In the genomic region with DNA sequence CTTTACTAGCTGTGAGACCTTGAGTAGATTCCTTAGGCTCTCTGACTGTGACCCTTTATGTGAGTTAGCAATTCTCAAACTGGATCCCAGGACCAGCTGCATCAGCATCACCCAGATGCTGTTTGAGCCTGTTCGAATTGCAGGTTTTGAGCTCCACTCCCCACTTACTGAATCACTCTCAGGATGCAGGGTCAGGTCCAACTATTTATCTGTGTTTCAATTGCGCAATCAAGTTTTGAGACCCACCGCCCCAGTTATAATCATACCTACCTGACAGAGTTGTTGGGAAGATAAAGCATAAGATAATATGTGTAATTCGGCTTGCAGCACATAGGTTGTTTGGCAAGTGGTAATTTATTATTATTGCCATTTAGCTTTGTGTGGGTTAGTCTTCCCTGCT, we compare ENCODE assay signal across 34 cellular contexts.
"Had no signal": no experiment of that assay in that cellular context is flagged by ENCODE, and none has a peak within 500 bp of the region (broad histone marks: within the 10 kb centered on the region; RNA-seq: fewer than 3 reads in every experiment).

No MANE protein-coding gene starts in this region.

- H3K4me3 ChIP-seq: adrenal gland, body of pancreas, breast epithelium had no signal

- FAIRE-seq: astrocyte, colon, TTC549 had no signal

- H3K27ac ChIP-seq: adrenal gland, body of pancreas, brain microvascular endothelial cell, breast epithelium, VCaP had no signal

- H3K4me1 ChIP-seq: adrenal gland, body of pancreas had no signal

- DNase-seq: activated B cell treated with CpG ODN at 0.5 μM for 24 hours; activated CD4-positive, alpha-beta memory T cell treated with anti-CD3 and anti-CD28 coated beads for 36 hours; activated CD4-positive, alpha-beta T cell treated with anti-CD3 and anti-CD28 coated beads for 4 hours; activated CD4-positive, alpha-beta T cell treated with anti-CD3 and anti-CD28 coated beads, Interleukin-2, amount 10 ng/mL, durations not matched to agents 24 days and 14 days; activated CD4-positive, alpha-beta T cell treated with anti-CD3 and anti-CD28 coated beads, Interleukin-2, amount 50 U/mL, for 1 hour; activated CD4-positive, alpha-beta T cell treated with anti-CD3 and anti-CD28 coated beads, Interleukin-2, amount 50 U/mL, for 4 hours; activated CD4-positive, CD25-positive, alpha-beta regulatory T cell treated with anti-CD3 and anti-CD28 coated beads, Interleukin-2, amount 50 U/mL, for 72 hours; activated CD8-positive, alpha-beta memory T cell treated with anti-CD3 and anti-CD28 coated beads, Interleukin-2, amount 50 U/mL, for 4 hours; activated CD8-positive, alpha-beta T cell treated with anti-CD3 and anti-CD28 coated beads for 36 hours; activated effector memory CD4-positive, alpha-beta T cell treated with anti-CD3 and anti-CD28 coated beads, Interleukin-2, amount 50 U/mL, for 16 hours; activated gamma-delta T cell treated with Interleukin-2 at 50 U/mL for 16 hours; activated naive CD4-positive, alpha-beta T cell; activated naive CD4-positive, alpha-beta T cell treated with anti-CD3 and anti-CD28 coated beads for 36 hours; activated naive CD4-positive, alpha-beta T cell treated with anti-CD3 and anti-CD28 coated beads, Interleukin-2, amount 50 U/mL, for 16 hours; activated naive CD8-positive, alpha-beta T cell treated with anti-CD3 and anti-CD28 coated beads for 36 hours; activated T-cell treated with anti-CD3 and anti-CD28 coated beads for 4 hours; activated T-cell treated with anti-CD3 and anti-CD28 coated beads, Interleukin-2, amount 50 U/mL, for 1 hour; activated T-cell treated with anti-CD3 and anti-CD28 coated beads, Interleukin-2, amount 50 U/mL, for 4 hours; activated T-cell treated with anti-CD3 and anti-CD28 coated beads, Interleukin-2, amount 50 U/mL, for 72 hours; adrenal gland; amniotic stem cell; aorta; body of pancreas; brain microvascular endothelial cell; central memory CD4-positive, alpha-beta T cell; T-helper 2 cell; T-helper 9 cell had no signal

- H3K36me3 ChIP-seq: adrenal gland, brain microvascular endothelial cell, breast epithelium had no signal

- H3K9me3 ChIP-seq: adrenal gland, body of pancreas, breast epithelium had no signal

- H3K27me3 ChIP-seq: adrenal gland, body of pancreas, brain microvascular endothelial cell had no signal

- ATAC-seq: activated CD8-positive, alpha-beta T cell treated with anti-CD3 and anti-CD28 coated beads for 36 hours; activated naive CD4-positive, alpha-beta T cell treated with anti-CD3 and anti-CD28 coated beads, Interleukin-2, amount 50 U/mL, for 72 hours; activated T-cell treated with anti-CD3 and anti-CD28 coated beads, Interleukin-2, amount 50 U/mL, for 4 hours; activated T-cell treated with anti-CD3 and anti-CD28 coated beads, Interleukin-2, amount 50 U/mL, for 72 hours; activated T-helper 17 cell treated with anti-CD3 and anti-CD28 coated beads, Interleukin-2, amount 50 U/mL, for 72 hours; body of pancreas had no signal
